Comparison of ENCODE assay signal across 14 cellular contexts in the genomic region with DNA sequence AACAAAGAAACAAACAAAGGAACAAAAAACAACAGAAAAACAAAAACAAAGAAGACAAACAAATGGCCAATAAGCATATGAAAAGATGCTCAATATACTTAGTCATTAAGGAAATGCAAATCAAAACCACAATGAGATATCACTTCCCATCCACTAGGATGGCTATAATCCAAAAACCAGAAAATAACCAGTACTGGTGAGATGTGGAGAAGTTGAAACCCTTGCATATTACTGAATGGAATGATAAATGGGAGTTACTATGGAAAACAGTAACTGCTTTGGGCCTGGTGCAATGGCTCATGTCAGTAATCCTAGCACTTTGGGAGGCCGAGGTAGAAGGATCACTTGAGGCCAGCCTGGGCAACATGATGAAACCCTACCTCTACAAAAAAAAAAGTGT. TPM values are rescaled to one million over a fixed set of nuclear protein-coding genes. Genes with fewer than 3 reads are reported as not detected.
DNase-seq lines count a peak whose midpoint lies in the region; ATAC-seq and TF ChIP-seq lines count a peak whose summit lies in the region.
"Had no signal": no experiment of that assay in that cellular context is flagged by ENCODE, and none has a peak within 500 bp of the region (broad histone marks: within the 10 kb centered on the region; RNA-seq: fewer than 3 reads in every experiment).

No MANE protein-coding gene starts in this region.

- no peak overlapping the region for H3K9ac ChIP-seq in GM23248
- H3K9ac ChIP-seq: BLaER1 treated with 17β-estradiol and CSF1 and Interleukin-3, amounts not matched to agents 10 nM and 100 nM had no signal

- H3K9me2 ChIP-seq in GM23248 (ENCODE audit: insufficient read depth), result no peaks in the 10 kb centered on the region

- H3K4me1 Mint-ChIP-seq in effector memory CD8-positive, alpha-beta T cell (ENCODE audit: low read depth in 2 of 2), result no peaks in the 10 kb centered on the region

- H3K79me2 ChIP-seq in GM23248 (ENCODE audit: insufficient read depth), result no peaks in the 10 kb centered on the region

- peaks cover 0 to 7% of the 10 kb centered on the region in 2 donors for H3K27me3 Mint-ChIP-seq in effector memory CD8-positive, alpha-beta T cell

- H3K4me3 Mint-ChIP-seq in effector memory CD8-positive, alpha-beta T cell, result no peak overlapping the region

- peaks cover 25% of the 10 kb centered on the region for H3F3A ChIP-seq in GM23248 (ENCODE audit: insufficient read depth)

- 77 to 86% methylated on average over 1 of the region's 1 CpG for WGBS in GM23248 (ENCODE audit: low coverage in 1 of 2, low lambda C conversion rate in 2 of 2, missing lambda C conversion rate in 2 of 2), 2 experiments
- WGBS in sigmoid colon, 2 donors, result 93 to 94% methylated on average over 1 of the region's 1 CpG
- 83% methylated on average over 1 of the region's 1 CpG for WGBS in right lobe of liver (ENCODE audit: insufficient coverage, low coverage, low lambda C conversion rate, missing lambda C conversion rate)

- H3K27me3 ChIP-seq in GM23248 (replicated peaks; ENCODE audit: insufficient read depth) (no peaks in the 10 kb centered on the region), sigmoid colon (no peaks in the 10 kb centered on the region), right lobe of liver (no peaks in the 10 kb centered on the region)

- in situ Hi-C loops in GM23248 (cut with MboI), result no loop called here

- H3K36me3 Mint-ChIP-seq in effector memory CD8-positive, alpha-beta T cell (ENCODE audit: insufficient read depth), result peaks cover 5% of the 10 kb centered on the region

- no peaks in the 10 kb centered on the region for H3K9me3 Mint-ChIP-seq in effector memory CD8-positive, alpha-beta T cell

- H3K4me3 ChIP-seq in GM23248 (no peak overlapping the region), fibroblast of mammary gland (ENCODE audit: control insufficient read depth, low read depth, low read length) (no peak overlapping the region), sigmoid colon (no peak overlapping the region), right lobe of liver (no peak overlapping the region)
- H3K4me3 ChIP-seq: BLaER1 treated with 17β-estradiol and CSF1 and Interleukin-3, amounts not matched to agents 10 nM and 100 nM; HAP-1 had no signal

- intact Hi-C loops in sigmoid colon (cut with DNase I), result no loop called here
- intact Hi-C loops in right lobe of liver (cut with DNase I), result no loop called here

- H3K4me1 ChIP-seq in GM23248 (ENCODE audit: insufficient read depth) (peaks cover 19% of the 10 kb centered on the region), sigmoid colon (peaks cover 0 to 11% (median 3%) of the 10 kb centered on the region in 4 donors), right lobe of liver (no peaks in the 10 kb centered on the region)
- H3K4me1 ChIP-seq: HAP-1 had no signal

- TF ChIP-seq EP300 in sigmoid colon (IDR thresholded peaks at IDR 0.05), result no peak

- no peak overlapping the region for H3K4me2 ChIP-seq in GM23248 (ENCODE audit: unreplicated experiment)

- H3K27ac Mint-ChIP-seq in effector memory CD8-positive, alpha-beta T cell, result no peak overlapping the region

- no peaks in the 10 kb centered on the region for H4K20me1 ChIP-seq in GM23248 (ENCODE audit: insufficient read depth)

- ATAC-seq in SK-N-SH treated with all-trans-retinoic acid at 6 μM for 48 hours, result peak; percentile 56
- ATAC-seq in effector memory CD8-positive, alpha-beta T cell (replicated peaks), result no peak
- ATAC-seq in right lobe of liver, result no peak

- DNase-seq in GM23248, result peak; percentile 64
- peak; percentile 84 for DNase-seq in fibroblast of mammary gland (ENCODE audit: low read depth)
- peak; percentile 8 for DNase-seq in sigmoid colon
- DNase-seq in effector memory CD8-positive, alpha-beta T cell, result no peak
- no peak for DNase-seq in right lobe of liver
- DNase-seq in Ammon's horn (ENCODE audit: low spot score), result no peak
- DNase-seq: DMS 273 treated with DMSO at 0.1 percent for 48 hours, NCI-H146, NCI-H2107, NCI-H345, NCI-H526 treated with DMSO at 0.1 percent for 48 hours had no signal

- H3K27ac ChIP-seq in GM23248, result no peak overlapping the region
- no peak overlapping the region for H3K27ac ChIP-seq in sigmoid colon
- H3K27ac ChIP-seq in right lobe of liver, result no peak overlapping the region
- H3K27ac ChIP-seq: BLaER1 treated with 17β-estradiol and CSF1 and Interleukin-3, amounts not matched to agents 10 nM and 100 nM had no signal

- H2AFZ ChIP-seq in GM23248, result no peak overlapping the region

- H3K9me3 ChIP-seq in GM23248 (ENCODE audit: low read depth) (no peaks in the 10 kb centered on the region), sigmoid colon (no peaks in the 10 kb centered on the region), right lobe of liver (no peaks in the 10 kb centered on the region)
- H3K9me3 ChIP-seq: HAP-1 had no signal

- TF ChIP-seq CTCF in fibroblast of mammary gland (conservative IDR thresholded peaks at IDR 0.05; ENCODE audit: control insufficient read depth, insufficient read depth, low read depth, low read length) (no peak), sigmoid colon (IDR thresholded peaks at IDR 0.05) (no peak), right lobe of liver (IDR thresholded peaks at IDR 0.05) (no peak)

- no peak for TF ChIP-seq POLR2A in sigmoid colon (IDR thresholded peaks at IDR 0.05)
- TF ChIP-seq POLR2A in right lobe of liver (IDR thresholded peaks at IDR 0.05), result no peak

- H3K36me3 ChIP-seq in GM23248 (ENCODE audit: low read depth) (no peaks in the 10 kb centered on the region), sigmoid colon (no peaks in the 10 kb centered on the region), right lobe of liver (no peaks in the 10 kb centered on the region)
- H3K36me3 ChIP-seq: BLaER1 treated with 17β-estradiol and CSF1 and Interleukin-3, amounts not matched to agents 10 nM and 100 nM; HAP-1 had no signal

TF ChIP-seq in SK-N-SH treated with all-trans-retinoic acid at 6 μM for 48 hours, 23 proteins besides CTCF, POLR2A, EP300 and RAD21:
- no peak for TF ChIP-seq PPARA (CRISPR knock-in tag; IDR thresholded peaks at IDR 0.05; ENCODE audit: borderline replicate concordance)
- TF ChIP-seq RARB (CRISPR knock-in tag; IDR thresholded peaks at IDR 0.05), result no peak

RNA-seq across cellular contexts. Expression of a gene that starts 44.9 kb away (rescaled TPM):
- total RNA-seq in GM23248 (2014; rRNA removed; shearing (Covaris generic)), result 136 and 139 TPM in 2 replicates
- polyA plus RNA-seq in GM23248 (2016; fragmentation: Nextera tagmentation; extraction: Ambion mirVana) (127 and 135 TPM in 2 replicates), sigmoid colon (10 to 100 TPM; 11.6 to 32.4 (median 15.6) TPM)
- total RNA-seq in sigmoid colon (100 to 1,000 TPM; 138 to 164 (median 148) TPM), right lobe of liver (10 to 100 TPM; 23.9 to 36.5 (median 29.5) TPM)

Comparison
In these comparisons a context has a peak if more than half of its experiments do, and no peak if none do; other contexts are left out.
1. DNase-seq: peak in GM23248 (single experiment), fibroblast of mammary gland (single experiment) and sigmoid colon (single experiment); none in effector memory CD8-positive, alpha-beta T cell (0 of 3), right lobe of liver (0 of 3) and Ammon's horn (single experiment).